In genomic region chr2:28344756-28345291, GRCh38 we compare ENCODE assay signal across 27 cellular contexts. TPM values are rescaled to one million over a fixed set of nuclear protein-coding genes. Genes with fewer than 3 reads are reported as not detected.
DNase-seq lines count a peak whose midpoint lies in the region; ATAC-seq and TF ChIP-seq lines count a peak whose summit lies in the region.
"Had no signal": no experiment of that assay in that cellular context is flagged by ENCODE, and none has a peak within 500 bp of the region (broad histone marks: within the 10 kb centered on the region; RNA-seq: fewer than 3 reads in every experiment).

No MANE protein-coding gene starts in this region.

- H3K4me1 ChIP-seq in psoas muscle = peaks cover 49% of the 10 kb centered on the region
- H3K4me1 ChIP-seq: HAP-1 had no signal

- 78 to 89% (median 79%) methylated on average over 26 of the region's 26 CpGs for WGBS in psoas muscle, 3 donors

- H3K36me3 Mint-ChIP-seq in T-helper 2 cell treated with Interferon-gamma antibody and Interleukin-4, amounts not matched to agents 5 μg/mL and 100 μg/mL, for 36 hours (ENCODE audit: low read depth) = no peaks in the 10 kb centered on the region

- H3K27ac ChIP-seq in C4-2B (peak overlapping the region; percentile 44), RWPE1 (0 out of 2 replicates have a peak overlapping the region, but pooled peaks have one; percentile 6), psoas muscle (peak overlapping the region; percentile 85)
- H3K27ac ChIP-seq: brain microvascular endothelial cell, epithelial cell of prostate, neutrophil had no signal

- no peaks in the 10 kb centered on the region for H3K27me3 ChIP-seq in psoas muscle (ENCODE audit: insufficient read depth in 3 of 3, low read length in 2 of 3)
- H3K27me3 ChIP-seq: brain microvascular endothelial cell, neutrophil had no signal

- ATAC-seq in left lobe of liver (peak; percentile 68), psoas muscle (no peak)
- ATAC-seq: activated CD4-positive, alpha-beta T cell treated with anti-CD3 and anti-CD28 coated beads for 36 hours; activated T-cell treated with anti-CD3 and anti-CD28 coated beads, Interleukin-2, amount 50 U/mL, for 4 hours; SK-N-SH treated with all-trans-retinoic acid at 6 μM for 48 hours had no signal

- no peak overlapping the region for H3K4me3 ChIP-seq in psoas muscle
- H3K4me3 ChIP-seq: HAP-1, thoracic aorta had no signal

- CTCF ChIA-PET in RWPE1 (lab: Yijun Ruan, JAX) = no interaction called here

- TF ChIP-seq CTCF in C4-2B (conservative IDR thresholded peaks at IDR 0.05) (no peak), RWPE1 (conservative IDR thresholded peaks at IDR 0.05; ENCODE audit: low read depth) (no peak), psoas muscle (IDR thresholded peaks at IDR 0.05) (no peak)

- DNase-seq in RWPE1 (ENCODE audit: low spot score) = no peak
- peak; percentile 83 for DNase-seq in left lobe of liver (ENCODE audit: low spot score)
- peak in 1 of 2 donors; percentile 61 for DNase-seq in psoas muscle
- DNase-seq in NCI-H510A (lab: John Stamatoyannopoulos, UW) = no peak
- no peak for DNase-seq in T-helper 2 cell treated with Interferon-gamma antibody and Interleukin-4, amounts not matched to agents 5 μg/mL and 100 μg/mL, for 36 hours (ENCODE audit: low spot score)
- no peak for DNase-seq in middle frontal gyrus (ENCODE audit: extremely low spot score, low spot score)
- DNase-seq: activated CD4-positive, alpha-beta T cell treated with anti-CD3 and anti-CD28 coated beads for 36 hours; activated naive CD4-positive, alpha-beta T cell treated with Interleukin-2 at 50 U/mL for 16 hours; activated T-cell treated with anti-CD3 and anti-CD28 coated beads, Interleukin-2, amount 50 U/mL, for 4 hours; brain microvascular endothelial cell; DMS79; effector CD4-positive, alpha-beta T cell; glutamatergic neuron; islet precursor cell; mesendoderm; NCI-H1105; NCI-H2029; NCI-H774; RPMI8226 had no signal

- H3K4me3 Mint-ChIP-seq in T-helper 2 cell treated with Interferon-gamma antibody and Interleukin-4, amounts not matched to agents 5 μg/mL and 100 μg/mL, for 36 hours = no peak overlapping the region
- H3K4me3 Mint-ChIP-seq: activated CD4-positive, alpha-beta T cell treated with anti-CD3 and anti-CD28 coated beads for 36 hours; activated T-cell treated with anti-CD3 and anti-CD28 coated beads, Interleukin-2, amount 50 U/mL, for 4 hours; stimulated activated naive CD8-positive, alpha-beta T cell treated with anti-CD3 and anti-CD28 coated beads, Interleukin-15, Interleukin-2, amounts not matched to agents 100 ng/mL and 50 ng/mL, for 24 hours had no signal

- intact Hi-C loops in psoas muscle (cut with DNase I) = no loop called here

- POLR2A ChIA-PET in RWPE1 (lab: Yijun Ruan, JAX; ENCODE audit: low non-redundant PET) = no interaction called here

- H3K27ac Mint-ChIP-seq in T-helper 2 cell treated with Interferon-gamma antibody and Interleukin-4, amounts not matched to agents 5 μg/mL and 100 μg/mL, for 36 hours = no peak overlapping the region
- H3K27ac Mint-ChIP-seq: activated CD4-positive, alpha-beta T cell treated with anti-CD3 and anti-CD28 coated beads for 36 hours; progenitor cell of endocrine pancreas; stimulated activated naive CD8-positive, alpha-beta T cell treated with anti-CD3 and anti-CD28 coated beads, Interleukin-15, Interleukin-2, amounts not matched to agents 100 ng/mL and 50 ng/mL, for 24 hours had no signal

- H3K36me3 ChIP-seq in psoas muscle (ENCODE audit: insufficient read depth in 1 of 2, low read depth in 1 of 2) = no peaks in the 10 kb centered on the region
- H3K36me3 ChIP-seq: brain microvascular endothelial cell, HAP-1, neutrophil, thoracic aorta had no signal

- no peaks in the 10 kb centered on the region for H3K27me3 Mint-ChIP-seq in T-helper 2 cell treated with Interferon-gamma antibody and Interleukin-4, amounts not matched to agents 5 μg/mL and 100 μg/mL, for 36 hours (ENCODE audit: low read depth)
- H3K27me3 Mint-ChIP-seq: activated CD4-positive, alpha-beta T cell treated with anti-CD3 and anti-CD28 coated beads for 36 hours; stimulated activated naive CD8-positive, alpha-beta T cell treated with anti-CD3 and anti-CD28 coated beads, Interleukin-15, Interleukin-2, amounts not matched to agents 100 ng/mL and 50 ng/mL, for 24 hours had no signal

- H3K4me1 Mint-ChIP-seq in T-helper 2 cell treated with Interferon-gamma antibody and Interleukin-4, amounts not matched to agents 5 μg/mL and 100 μg/mL, for 36 hours (ENCODE audit: low read depth) = peaks cover 11% of the 10 kb centered on the region

- H3K9me3 ChIP-seq in psoas muscle = no peaks in the 10 kb centered on the region
- H3K9me3 ChIP-seq: HAP-1, neutrophil, thoracic aorta had no signal

- H3K9me3 Mint-ChIP-seq in T-helper 2 cell treated with Interferon-gamma antibody and Interleukin-4, amounts not matched to agents 5 μg/mL and 100 μg/mL, for 36 hours = no peaks in the 10 kb centered on the region
- H3K9me3 Mint-ChIP-seq: activated T-cell treated with anti-CD3 and anti-CD28 coated beads, Interleukin-2, amount 50 U/mL, for 4 hours; stimulated activated naive CD8-positive, alpha-beta T cell treated with anti-CD3 and anti-CD28 coated beads, Interleukin-15, Interleukin-2, amounts not matched to agents 100 ng/mL and 50 ng/mL, for 24 hours had no signal

RNA-seq across cellular contexts. Expression of gene FOSL2, which starts 47.8 kb away (rescaled TPM):
- total RNA-seq in left lobe of liver (9.3 TPM), psoas muscle (100 to 1,000 TPM in 3 of 4 donors, 10 to 100 TPM in 1; 52.2 to 278 (median 192) TPM)
- 10 to 100 TPM; 20.1 to 74.7 (median 72.1) TPM for polyA plus RNA-seq in psoas muscle

Comparison
In these comparisons a context has a peak if more than half of its experiments do, and no peak if none do; other contexts are left out.
1. H3K27ac ChIP-seq: peak in every context shown above with its lines; median percentile 85 in psoas muscle; 44 in C4-2B; 6 in RWPE1.